8 cellular contexts compared by ENCODE assay signal in genomic region chr9:131255731-131256197, GRCh38. TPM values are rescaled to one million over a fixed set of nuclear protein-coding genes. Genes with fewer than 3 reads are reported as not detected.
A peak's percentile ranks its signal among the peaks of the same experiment; 100 is the strongest.
DNase-seq lines count a peak whose midpoint lies in the region; ATAC-seq and TF ChIP-seq lines count a peak whose summit lies in the region.

No MANE protein-coding gene starts in this region.

- ATAC-seq in PC-3 (no peak), HG03457 (IDR thresholded peaks at IDR 0.05; ENCODE audit: unreplicated experiment) (no peak)

- no peaks in the 10 kb centered on the region for H4K20me1 ChIP-seq in PC-3 (ENCODE audit: low read length)

- H3F3A ChIP-seq in PC-3 (ENCODE audit: low read length, unreplicated experiment): no peaks in the 10 kb centered on the region

- intact Hi-C loops in PC-3 (cut with micrococcal nuclease): no loop called here
- intact Hi-C loops in esophagus squamous epithelium (cut with DNase I): no loop called here

- H3K27me3 ChIP-seq in PC-3 (ENCODE audit: low read length) (no peaks in the 10 kb centered on the region), esophagus squamous epithelium (no peaks in the 10 kb centered on the region)

- no peak for TF ChIP-seq POLR2A in esophagus squamous epithelium (IDR thresholded peaks at IDR 0.05)

- no peaks in the 10 kb centered on the region for H3K79me2 ChIP-seq in PC-3 (ENCODE audit: low read length)

- H3K4me2 ChIP-seq in PC-3 (ENCODE audit: low read length): no peak overlapping the region

- no peaks in the 10 kb centered on the region for H3K36me3 ChIP-seq in PC-3 (ENCODE audit: low read depth, low read length)
- H3K36me3 ChIP-seq in esophagus squamous epithelium: peaks cover 0 to 18% (median 0%) of the 10 kb centered on the region in 3 donors

- POLR2A ChIA-PET in PC-3 (lab: Charles Lee; ENCODE audit: unreplicated experiment): no interaction called here

- H3K4me3 ChIP-seq in GM12865 (ENCODE audit: low read depth, low read length) (peak overlapping the region; percentile 77), PC-3 (ENCODE audit: low read length) (no peak overlapping the region), esophagus squamous epithelium (no peak overlapping the region), skeletal muscle cell (ENCODE audit: low read depth, low read length) (no peak overlapping the region)

- DNase-seq in GM12865 (ENCODE audit: low read depth) (peak; percentile 58), PC-3 (no peak), esophagus squamous epithelium (lab: John Stamatoyannopoulos, UW) (no peak), skeletal muscle cell (ENCODE audit: low read depth) (peak; percentile 8), dedifferentiated amniotic fluid mesenchymal stem cell (ENCODE audit: extremely low spot score) (no peak), middle frontal gyrus (ENCODE audit: extremely low spot score, low spot score) (no peak), RKO (ENCODE audit: low spot score) (no peak)

- 63 to 67% methylated on average over 5 to 6 of the region's 7 CpGs for WGBS in esophagus squamous epithelium, 2 donors

- no peaks in the 10 kb centered on the region for H3K9me2 ChIP-seq in PC-3 (replicated peaks; ENCODE audit: low read length)

- no peak overlapping the region for H3K9ac ChIP-seq in PC-3 (ENCODE audit: low read length)

- H2AFZ ChIP-seq in PC-3 (ENCODE audit: low read length): peak overlapping the region; percentile 82; the same call in 1 of the 2 replicates

- BruUV-seq in PC-3 (replicated peaks; lab: Mats Ljungman, UMichigan): no TSS peak

- no peak for TF ChIP-seq CTCF in GM12865 (IDR thresholded peaks at IDR 0.05; ENCODE audit: insufficient read depth, low read depth, low read length, missing control alignments)
- TF ChIP-seq CTCF in PC-3 (conservative IDR thresholded peaks at IDR 0.05; ENCODE audit: low read depth, low read length): no peak
- TF ChIP-seq CTCF in esophagus squamous epithelium (IDR thresholded peaks at IDR 0.05): no peak

- H3K4me1 ChIP-seq in PC-3 (ENCODE audit: insufficient read depth, low read length) (no peaks in the 10 kb centered on the region), esophagus squamous epithelium (peaks cover 4 to 35% (median 6%) of the 10 kb centered on the region in 3 donors)

- no peak overlapping the region for H3K27ac ChIP-seq in PC-3 (ENCODE audit: low read length)
- peak overlapping the region; percentile 16 to 79 (median 58) for H3K27ac ChIP-seq in esophagus squamous epithelium

- H3K9me3 ChIP-seq in PC-3 (ENCODE audit: low read length): no peaks in the 10 kb centered on the region
- H3K9me3 ChIP-seq in esophagus squamous epithelium: no peaks in the 10 kb centered on the region

- CTCF ChIA-PET in PC-3 (lab: Charles Lee): no interaction called here

RNA-seq across cellular contexts. Expression of gene FAM78A, which starts 20.5 kb away (rescaled TPM):
- total RNA-seq in PC-3 (2014; rRNA removed) (0.07 and 0.40 TPM in 2 replicates), esophagus squamous epithelium (1 to 10 TPM in 3 of 4 donors, under 1 TPM in 1; 0.61 to 2.9 (median 2.0) TPM)

RNA-seq across cellular contexts. Expression of gene PLPP7, which starts 33.8 kb away (rescaled TPM):
- total RNA-seq in PC-3 (2014; rRNA removed) (0.98 TPM in 1 of 2 replicates, not detected in the other), esophagus squamous epithelium (1 to 10 TPM in 1 of 4 donors, under 1 TPM in 2, not detected in 1; 0.40 to 2.9 (median 0.97) TPM)

Comparison
In these comparisons a context has a peak if more than half of its experiments do, and no peak if none do; other contexts are left out.
1. DNase-seq: peak in GM12865 (single experiment) and skeletal muscle cell (single experiment); none in PC-3 (single experiment), esophagus squamous epithelium (single experiment), dedifferentiated amniotic fluid mesenchymal stem cell (single experiment), middle frontal gyrus (single experiment) and RKO (single experiment).